In the genomic region with DNA sequence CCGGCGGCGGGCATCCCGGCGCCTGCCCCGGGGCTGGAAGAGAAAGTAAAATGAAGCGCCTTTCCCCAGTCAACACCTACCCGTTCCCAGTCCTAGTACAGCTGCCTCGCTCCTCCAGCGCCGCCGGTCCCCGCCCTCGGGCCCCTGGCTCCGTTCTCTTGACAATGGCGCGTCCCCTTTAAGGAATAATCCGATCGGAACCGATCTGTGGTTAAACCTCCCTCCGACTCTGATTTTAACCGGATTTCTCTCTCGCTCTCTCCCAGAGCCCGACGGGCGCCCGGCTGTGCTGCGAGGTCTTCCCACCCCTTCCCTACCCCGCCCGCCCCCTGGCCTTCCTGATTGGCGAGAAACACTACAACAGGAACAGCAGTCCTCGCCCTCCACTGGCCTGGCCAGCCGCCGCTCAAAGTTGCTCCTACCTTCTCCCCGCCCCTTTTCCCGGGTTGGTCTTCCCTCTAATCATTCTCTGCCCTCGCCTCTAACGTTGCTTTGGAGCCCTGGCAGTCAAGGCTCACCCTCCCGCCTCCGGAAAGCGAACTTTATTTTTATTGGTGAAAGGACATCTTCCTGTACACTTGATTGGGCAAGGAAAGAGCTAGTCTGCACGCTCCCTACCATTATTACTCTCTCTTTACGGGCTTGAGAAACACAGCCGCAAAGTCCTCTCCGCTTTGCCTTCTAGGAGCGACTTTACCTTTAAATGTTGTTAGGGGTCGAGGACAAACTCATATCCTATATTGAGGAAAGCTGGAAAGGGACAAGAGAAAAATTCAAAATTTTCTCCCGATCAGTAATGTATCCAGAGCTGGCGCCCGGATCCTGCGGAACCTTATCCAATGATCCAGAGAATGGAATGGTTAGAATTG, we compare ENCODE assay signal across 1 cellular context.
TF ChIP-seq lines count a peak whose summit lies in the region.

A gene (minus strand): TSS at position 282 of the 869 bp plus-strand sequence. CDS start 145,869 bp downstream, outside the sequence.

TF ChIP-seq in HepG2, 621 proteins besides CTCF, POLR2A, EP300 and RAD21 (continued from another document and continues in another):
- TF ChIP-seq, protein P1, sequence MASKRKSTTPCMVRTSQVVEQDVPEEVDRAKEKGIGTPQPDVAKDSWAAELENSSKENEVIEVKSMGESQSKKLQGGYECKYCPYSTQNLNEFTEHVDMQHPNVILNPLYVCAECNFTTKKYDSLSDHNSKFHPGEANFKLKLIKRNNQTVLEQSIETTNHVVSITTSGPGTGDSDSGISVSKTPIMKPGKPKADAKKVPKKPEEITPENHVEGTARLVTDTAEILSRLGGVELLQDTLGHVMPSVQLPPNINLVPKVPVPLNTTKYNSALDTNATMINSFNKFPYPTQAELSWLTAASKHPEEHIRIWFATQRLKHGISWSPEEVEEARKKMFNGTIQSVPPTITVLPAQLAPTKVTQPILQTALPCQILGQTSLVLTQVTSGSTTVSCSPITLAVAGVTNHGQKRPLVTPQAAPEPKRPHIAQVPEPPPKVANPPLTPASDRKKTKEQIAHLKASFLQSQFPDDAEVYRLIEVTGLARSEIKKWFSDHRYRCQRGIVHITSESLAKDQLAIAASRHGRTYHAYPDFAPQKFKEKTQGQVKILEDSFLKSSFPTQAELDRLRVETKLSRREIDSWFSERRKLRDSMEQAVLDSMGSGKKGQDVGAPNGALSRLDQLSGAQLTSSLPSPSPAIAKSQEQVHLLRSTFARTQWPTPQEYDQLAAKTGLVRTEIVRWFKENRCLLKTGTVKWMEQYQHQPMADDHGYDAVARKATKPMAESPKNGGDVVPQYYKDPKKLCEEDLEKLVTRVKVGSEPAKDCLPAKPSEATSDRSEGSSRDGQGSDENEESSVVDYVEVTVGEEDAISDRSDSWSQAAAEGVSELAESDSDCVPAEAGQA (IDR thresholded peaks at IDR 0.05; ENCODE audit: low read depth), result no peak
- TF ChIP-seq, protein P1 (CRISPR knock-in tag; IDR thresholded peaks at IDR 0.05; ENCODE audit: borderline replicate concordance), result no peak
- TF ChIP-seq, protein P2, sequence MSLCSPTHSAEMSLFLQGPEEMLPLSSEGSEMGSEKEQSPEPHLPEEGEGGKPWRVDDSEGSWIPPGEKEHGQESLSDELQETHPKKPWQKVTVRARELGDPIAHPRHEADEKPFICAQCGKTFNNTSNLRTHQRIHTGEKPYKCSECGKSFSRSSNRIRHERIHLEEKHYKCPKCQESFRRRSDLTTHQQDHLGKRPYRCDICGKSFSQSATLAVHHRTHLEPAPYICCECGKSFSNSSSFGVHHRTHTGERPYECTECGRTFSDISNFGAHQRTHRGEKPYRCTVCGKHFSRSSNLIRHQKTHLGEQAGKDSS (CRISPR knock-in tag; IDR thresholded peaks at IDR 0.05; ENCODE audit: borderline replicate concordance, low read depth), result no peak
- no peak for TF ChIP-seq IRF2 (CRISPR knock-in tag; IDR thresholded peaks at IDR 0.05)
- TF ChIP-seq, protein P3, sequence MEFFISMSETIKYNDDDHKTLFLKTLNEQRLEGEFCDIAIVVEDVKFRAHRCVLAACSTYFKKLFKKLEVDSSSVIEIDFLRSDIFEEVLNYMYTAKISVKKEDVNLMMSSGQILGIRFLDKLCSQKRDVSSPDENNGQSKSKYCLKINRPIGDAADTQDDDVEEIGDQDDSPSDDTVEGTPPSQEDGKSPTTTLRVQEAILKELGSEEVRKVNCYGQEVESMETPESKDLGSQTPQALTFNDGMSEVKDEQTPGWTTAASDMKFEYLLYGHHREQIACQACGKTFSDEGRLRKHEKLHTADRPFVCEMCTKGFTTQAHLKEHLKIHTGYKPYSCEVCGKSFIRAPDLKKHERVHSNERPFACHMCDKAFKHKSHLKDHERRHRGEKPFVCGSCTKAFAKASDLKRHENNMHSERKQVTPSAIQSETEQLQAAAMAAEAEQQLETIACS (CRISPR knock-in tag; IDR thresholded peaks at IDR 0.05), result no peak
- no peak for TF ChIP-seq ZNF709 (CRISPR knock-in tag; IDR thresholded peaks at IDR 0.05)
- no peak for TF ChIP-seq ZKSCAN1 (IDR thresholded peaks at IDR 0.05; ENCODE audit: low read length)
- no peak for TF ChIP-seq ZSCAN20 (CRISPR knock-in tag; IDR thresholded peaks at IDR 0.05; ENCODE audit: borderline replicate concordance)
- no peak for TF ChIP-seq EED (CRISPR knock-in tag; IDR thresholded peaks at IDR 0.05)
- TF ChIP-seq, protein P4, sequence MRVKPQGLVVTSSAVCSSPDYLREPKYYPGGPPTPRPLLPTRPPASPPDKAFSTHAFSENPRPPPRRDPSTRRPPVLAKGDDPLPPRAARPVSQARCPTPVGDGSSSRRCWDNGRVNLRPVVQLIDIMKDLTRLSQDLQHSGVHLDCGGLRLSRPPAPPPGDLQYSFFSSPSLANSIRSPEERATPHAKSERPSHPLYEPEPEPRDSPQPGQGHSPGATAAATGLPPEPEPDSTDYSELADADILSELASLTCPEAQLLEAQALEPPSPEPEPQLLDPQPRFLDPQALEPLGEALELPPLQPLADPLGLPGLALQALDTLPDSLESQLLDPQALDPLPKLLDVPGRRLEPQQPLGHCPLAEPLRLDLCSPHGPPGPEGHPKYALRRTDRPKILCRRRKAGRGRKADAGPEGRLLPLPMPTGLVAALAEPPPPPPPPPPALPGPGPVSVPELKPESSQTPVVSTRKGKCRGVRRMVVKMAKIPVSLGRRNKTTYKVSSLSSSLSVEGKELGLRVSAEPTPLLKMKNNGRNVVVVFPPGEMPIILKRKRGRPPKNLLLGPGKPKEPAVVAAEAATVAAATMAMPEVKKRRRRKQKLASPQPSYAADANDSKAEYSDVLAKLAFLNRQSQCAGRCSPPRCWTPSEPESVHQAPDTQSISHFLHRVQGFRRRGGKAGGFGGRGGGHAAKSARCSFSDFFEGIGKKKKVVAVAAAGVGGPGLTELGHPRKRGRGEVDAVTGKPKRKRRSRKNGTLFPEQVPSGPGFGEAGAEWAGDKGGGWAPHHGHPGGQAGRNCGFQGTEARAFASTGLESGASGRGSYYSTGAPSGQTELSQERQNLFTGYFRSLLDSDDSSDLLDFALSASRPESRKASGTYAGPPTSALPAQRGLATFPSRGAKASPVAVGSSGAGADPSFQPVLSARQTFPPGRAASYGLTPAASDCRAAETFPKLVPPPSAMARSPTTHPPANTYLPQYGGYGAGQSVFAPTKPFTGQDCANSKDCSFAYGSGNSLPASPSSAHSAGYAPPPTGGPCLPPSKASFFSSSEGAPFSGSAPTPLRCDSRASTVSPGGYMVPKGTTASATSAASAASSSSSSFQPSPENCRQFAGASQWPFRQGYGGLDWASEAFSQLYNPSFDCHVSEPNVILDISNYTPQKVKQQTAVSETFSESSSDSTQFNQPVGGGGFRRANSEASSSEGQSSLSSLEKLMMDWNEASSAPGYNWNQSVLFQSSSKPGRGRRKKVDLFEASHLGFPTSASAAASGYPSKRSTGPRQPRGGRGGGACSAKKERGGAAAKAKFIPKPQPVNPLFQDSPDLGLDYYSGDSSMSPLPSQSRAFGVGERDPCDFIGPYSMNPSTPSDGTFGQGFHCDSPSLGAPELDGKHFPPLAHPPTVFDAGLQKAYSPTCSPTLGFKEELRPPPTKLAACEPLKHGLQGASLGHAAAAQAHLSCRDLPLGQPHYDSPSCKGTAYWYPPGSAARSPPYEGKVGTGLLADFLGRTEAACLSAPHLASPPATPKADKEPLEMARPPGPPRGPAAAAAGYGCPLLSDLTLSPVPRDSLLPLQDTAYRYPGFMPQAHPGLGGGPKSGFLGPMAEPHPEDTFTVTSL (CRISPR knock-in tag; IDR thresholded peaks at IDR 0.05; ENCODE audit: borderline replicate concordance), result no peak
- no peak for TF ChIP-seq TSC22D2 (CRISPR knock-in tag; IDR thresholded peaks at IDR 0.05; ENCODE audit: borderline replicate concordance)
- 0 out of 2 replicates have a peak, but pooled peaks have one; percentile 60 for TF ChIP-seq ZNF430 (CRISPR knock-in tag; IDR thresholded peaks at IDR 0.05)
- TF ChIP-seq ZNF746 (CRISPR knock-in tag; IDR thresholded peaks at IDR 0.05), result no peak
- TF ChIP-seq HNRNPL (IDR thresholded peaks at IDR 0.05; ENCODE audit: low read depth, low read length), result no peak
- TF ChIP-seq, protein P5, sequence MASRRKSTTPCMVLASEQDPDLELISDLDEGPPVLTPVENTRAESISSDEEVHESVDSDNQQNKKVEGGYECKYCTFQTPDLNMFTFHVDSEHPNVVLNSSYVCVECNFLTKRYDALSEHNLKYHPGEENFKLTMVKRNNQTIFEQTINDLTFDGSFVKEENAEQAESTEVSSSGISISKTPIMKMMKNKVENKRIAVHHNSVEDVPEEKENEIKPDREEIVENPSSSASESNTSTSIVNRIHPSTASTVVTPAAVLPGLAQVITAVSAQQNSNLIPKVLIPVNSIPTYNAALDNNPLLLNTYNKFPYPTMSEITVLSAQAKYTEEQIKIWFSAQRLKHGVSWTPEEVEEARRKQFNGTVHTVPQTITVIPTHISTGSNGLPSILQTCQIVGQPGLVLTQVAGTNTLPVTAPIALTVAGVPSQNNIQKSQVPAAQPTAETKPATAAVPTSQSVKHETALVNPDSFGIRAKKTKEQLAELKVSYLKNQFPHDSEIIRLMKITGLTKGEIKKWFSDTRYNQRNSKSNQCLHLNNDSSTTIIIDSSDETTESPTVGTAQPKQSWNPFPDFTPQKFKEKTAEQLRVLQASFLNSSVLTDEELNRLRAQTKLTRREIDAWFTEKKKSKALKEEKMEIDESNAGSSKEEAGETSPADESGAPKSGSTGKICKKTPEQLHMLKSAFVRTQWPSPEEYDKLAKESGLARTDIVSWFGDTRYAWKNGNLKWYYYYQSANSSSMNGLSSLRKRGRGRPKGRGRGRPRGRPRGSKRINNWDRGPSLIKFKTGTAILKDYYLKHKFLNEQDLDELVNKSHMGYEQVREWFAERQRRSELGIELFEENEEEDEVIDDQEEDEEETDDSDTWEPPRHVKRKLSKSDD (CRISPR knock-in tag; IDR thresholded peaks at IDR 0.05; ENCODE audit: low read depth), result no peak
- no peak for TF ChIP-seq SALL2 (CRISPR knock-in tag; IDR thresholded peaks at IDR 0.05)
- 0 out of 2 replicates have a peak, but pooled peaks have one; percentile 8 for TF ChIP-seq ZNF543 (CRISPR knock-in tag; IDR thresholded peaks at IDR 0.05)
- TF ChIP-seq, protein P6, sequence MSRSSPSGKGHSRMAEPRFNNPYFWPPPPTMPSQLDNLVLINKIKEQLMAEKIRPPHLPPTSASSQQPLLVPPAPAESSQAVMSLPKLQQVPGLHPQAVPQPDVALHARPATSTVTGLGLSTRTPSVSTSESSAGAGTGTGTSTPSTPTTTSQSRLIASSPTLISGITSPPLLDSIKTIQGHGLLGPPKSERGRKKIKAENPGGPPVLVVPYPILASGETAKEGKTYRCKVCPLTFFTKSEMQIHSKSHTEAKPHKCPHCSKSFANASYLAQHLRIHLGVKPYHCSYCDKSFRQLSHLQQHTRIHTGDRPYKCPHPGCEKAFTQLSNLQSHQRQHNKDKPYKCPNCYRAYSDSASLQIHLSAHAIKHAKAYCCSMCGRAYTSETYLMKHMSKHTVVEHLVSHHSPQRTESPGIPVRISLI (CRISPR knock-in tag; IDR thresholded peaks at IDR 0.05; ENCODE audit: borderline replicate concordance), result no peak
- TF ChIP-seq, protein P7, sequence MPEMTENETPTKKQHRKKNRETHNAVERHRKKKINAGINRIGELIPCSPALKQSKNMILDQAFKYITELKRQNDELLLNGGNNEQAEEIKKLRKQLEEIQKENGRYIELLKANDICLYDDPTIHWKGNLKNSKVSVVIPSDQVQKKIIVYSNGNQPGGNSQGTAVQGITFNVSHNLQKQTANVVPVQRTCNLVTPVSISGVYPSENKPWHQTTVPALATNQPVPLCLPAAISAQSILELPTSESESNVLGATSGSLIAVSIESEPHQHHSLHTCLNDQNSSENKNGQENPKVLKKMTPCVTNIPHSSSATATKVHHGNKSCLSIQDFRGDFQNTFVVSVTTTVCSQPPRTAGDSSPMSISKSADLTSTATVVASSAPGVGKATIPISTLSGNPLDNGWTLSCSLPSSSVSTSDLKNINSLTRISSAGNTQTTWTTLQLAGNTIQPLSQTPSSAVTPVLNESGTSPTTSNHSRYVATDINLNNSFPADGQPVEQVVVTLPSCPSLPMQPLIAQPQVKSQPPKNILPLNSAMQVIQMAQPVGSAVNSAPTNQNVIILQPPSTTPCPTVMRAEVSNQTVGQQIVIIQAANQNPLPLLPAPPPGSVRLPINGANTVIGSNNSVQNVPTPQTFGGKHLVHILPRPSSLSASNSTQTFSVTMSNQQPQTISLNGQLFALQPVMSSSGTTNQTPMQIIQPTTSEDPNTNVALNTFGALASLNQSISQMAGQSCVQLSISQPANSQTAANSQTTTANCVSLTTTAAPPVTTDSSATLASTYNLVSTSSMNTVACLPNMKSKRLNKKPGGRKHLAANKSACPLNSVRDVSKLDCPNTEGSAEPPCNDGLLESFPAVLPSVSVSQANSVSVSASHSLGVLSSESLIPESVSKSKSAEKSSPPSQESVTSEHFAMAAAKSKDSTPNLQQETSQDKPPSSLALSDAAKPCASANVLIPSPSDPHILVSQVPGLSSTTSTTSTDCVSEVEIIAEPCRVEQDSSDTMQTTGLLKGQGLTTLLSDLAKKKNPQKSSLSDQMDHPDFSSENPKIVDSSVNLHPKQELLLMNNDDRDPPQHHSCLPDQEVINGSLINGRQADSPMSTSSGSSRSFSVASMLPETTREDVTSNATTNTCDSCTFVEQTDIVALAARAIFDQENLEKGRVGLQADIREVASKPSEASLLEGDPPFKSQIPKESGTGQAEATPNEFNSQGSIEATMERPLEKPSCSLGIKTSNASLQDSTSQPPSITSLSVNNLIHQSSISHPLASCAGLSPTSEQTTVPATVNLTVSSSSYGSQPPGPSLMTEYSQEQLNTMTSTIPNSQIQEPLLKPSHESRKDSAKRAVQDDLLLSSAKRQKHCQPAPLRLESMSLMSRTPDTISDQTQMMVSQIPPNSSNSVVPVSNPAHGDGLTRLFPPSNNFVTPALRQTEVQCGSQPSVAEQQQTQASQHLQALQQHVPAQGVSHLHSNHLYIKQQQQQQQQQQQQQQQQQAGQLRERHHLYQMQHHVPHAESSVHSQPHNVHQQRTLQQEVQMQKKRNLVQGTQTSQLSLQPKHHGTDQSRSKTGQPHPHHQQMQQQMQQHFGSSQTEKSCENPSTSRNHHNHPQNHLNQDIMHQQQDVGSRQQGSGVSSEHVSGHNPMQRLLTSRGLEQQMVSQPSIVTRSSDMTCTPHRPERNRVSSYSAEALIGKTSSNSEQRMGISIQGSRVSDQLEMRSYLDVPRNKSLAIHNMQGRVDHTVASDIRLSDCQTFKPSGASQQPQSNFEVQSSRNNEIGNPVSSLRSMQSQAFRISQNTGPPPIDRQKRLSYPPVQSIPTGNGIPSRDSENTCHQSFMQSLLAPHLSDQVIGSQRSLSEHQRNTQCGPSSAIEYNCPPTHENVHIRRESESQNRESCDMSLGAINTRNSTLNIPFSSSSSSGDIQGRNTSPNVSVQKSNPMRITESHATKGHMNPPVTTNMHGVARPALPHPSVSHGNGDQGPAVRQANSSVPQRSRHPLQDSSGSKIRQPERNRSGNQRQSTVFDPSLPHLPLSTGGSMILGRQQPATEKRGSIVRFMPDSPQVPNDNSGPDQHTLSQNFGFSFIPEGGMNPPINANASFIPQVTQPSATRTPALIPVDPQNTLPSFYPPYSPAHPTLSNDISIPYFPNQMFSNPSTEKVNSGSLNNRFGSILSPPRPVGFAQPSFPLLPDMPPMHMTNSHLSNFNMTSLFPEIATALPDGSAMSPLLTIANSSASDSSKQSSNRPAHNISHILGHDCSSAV (CRISPR knock-in tag; IDR thresholded peaks at IDR 0.05; ENCODE audit: borderline replicate concordance), result no peak
